Comparison of ENCODE assay signal across 1 cellular context in genomic region chr14:95980402-95980801, GRCh38.
TF ChIP-seq lines count a peak whose summit lies in the region.

No MANE protein-coding gene starts in this region.

TF ChIP-seq in WTC11, 78 proteins besides CTCF, POLR2A, EP300 and RAD21 (continued from another document):
- TF ChIP-seq MXD4 (CRISPR knock-in tag; IDR thresholded peaks at IDR 0.05; ENCODE audit: borderline replicate concordance) = no peak
- TF ChIP-seq, protein P1, sequence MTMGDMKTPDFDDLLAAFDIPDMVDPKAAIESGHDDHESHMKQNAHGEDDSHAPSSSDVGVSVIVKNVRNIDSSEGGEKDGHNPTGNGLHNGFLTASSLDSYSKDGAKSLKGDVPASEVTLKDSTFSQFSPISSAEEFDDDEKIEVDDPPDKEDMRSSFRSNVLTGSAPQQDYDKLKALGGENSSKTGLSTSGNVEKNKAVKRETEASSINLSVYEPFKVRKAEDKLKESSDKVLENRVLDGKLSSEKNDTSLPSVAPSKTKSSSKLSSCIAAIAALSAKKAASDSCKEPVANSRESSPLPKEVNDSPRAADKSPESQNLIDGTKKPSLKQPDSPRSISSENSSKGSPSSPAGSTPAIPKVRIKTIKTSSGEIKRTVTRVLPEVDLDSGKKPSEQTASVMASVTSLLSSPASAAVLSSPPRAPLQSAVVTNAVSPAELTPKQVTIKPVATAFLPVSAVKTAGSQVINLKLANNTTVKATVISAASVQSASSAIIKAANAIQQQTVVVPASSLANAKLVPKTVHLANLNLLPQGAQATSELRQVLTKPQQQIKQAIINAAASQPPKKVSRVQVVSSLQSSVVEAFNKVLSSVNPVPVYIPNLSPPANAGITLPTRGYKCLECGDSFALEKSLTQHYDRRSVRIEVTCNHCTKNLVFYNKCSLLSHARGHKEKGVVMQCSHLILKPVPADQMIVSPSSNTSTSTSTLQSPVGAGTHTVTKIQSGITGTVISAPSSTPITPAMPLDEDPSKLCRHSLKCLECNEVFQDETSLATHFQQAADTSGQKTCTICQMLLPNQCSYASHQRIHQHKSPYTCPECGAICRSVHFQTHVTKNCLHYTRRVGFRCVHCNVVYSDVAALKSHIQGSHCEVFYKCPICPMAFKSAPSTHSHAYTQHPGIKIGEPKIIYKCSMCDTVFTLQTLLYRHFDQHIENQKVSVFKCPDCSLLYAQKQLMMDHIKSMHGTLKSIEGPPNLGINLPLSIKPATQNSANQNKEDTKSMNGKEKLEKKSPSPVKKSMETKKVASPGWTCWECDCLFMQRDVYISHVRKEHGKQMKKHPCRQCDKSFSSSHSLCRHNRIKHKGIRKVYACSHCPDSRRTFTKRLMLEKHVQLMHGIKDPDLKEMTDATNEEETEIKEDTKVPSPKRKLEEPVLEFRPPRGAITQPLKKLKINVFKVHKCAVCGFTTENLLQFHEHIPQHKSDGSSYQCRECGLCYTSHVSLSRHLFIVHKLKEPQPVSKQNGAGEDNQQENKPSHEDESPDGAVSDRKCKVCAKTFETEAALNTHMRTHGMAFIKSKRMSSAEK (CRISPR knock-in tag; IDR thresholded peaks at IDR 0.05; ENCODE audit: borderline replicate concordance) = no peak
- TF ChIP-seq SP1 (CRISPR knock-in tag; conservative IDR thresholded peaks at IDR 0.05) = no peak
TF ChIP-seq in WTC11: peak in this region for 0.
